ENCODE assay signal across 15 cellular contexts in the genomic region with DNA sequence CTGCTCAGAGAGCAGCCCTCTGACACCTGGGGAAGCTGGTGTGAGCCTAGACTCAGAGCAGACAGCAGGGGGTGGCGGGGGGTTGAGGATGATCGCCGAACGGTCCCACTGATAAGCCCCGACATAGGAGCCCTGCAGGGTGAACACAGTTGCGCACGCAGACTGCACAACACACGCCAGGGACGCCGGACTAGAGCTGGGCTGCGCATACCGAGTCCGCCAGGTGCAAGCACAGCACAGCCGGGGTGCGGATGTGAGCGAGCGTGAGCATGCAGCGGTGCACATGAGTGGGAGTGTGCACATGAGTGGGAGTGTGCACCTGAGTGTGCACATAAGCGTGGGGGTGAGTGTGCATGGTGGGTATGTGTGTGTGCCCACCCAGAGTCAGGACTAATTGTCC. TPM values are rescaled to one million over a fixed set of nuclear protein-coding genes. Genes with fewer than 3 reads are reported as not detected.
A peak's percentile ranks its signal among the peaks of the same experiment; 100 is the strongest.
DNase-seq lines count a peak whose midpoint lies in the region; ATAC-seq, FAIRE-seq and TF ChIP-seq lines count a peak whose summit lies in the region.
"Had no signal": no experiment of that assay in that cellular context is flagged by ENCODE, and none has a peak within 500 bp of the region (broad histone marks: within the 10 kb centered on the region; RNA-seq: fewer than 3 reads in every experiment).

No MANE protein-coding gene starts in this region.

- H4K8ac ChIP-seq in trophoblast cell (ENCODE audit: low read depth, low read length): no peak overlapping the region

- 0 out of 22 replicates have a peak, but pooled peaks cover 0 to 5% (median 0%) of the 10 kb centered on the region in 11 experiments for H3K9me3 ChIP-seq in BLaER1 treated with 17β-estradiol and CSF1 and Interleukin-3, amounts not matched to agents 10 nM and 100 nM (replicated peaks in 1 of 11)
- H3K9me3 ChIP-seq in trophoblast cell (ENCODE audit: insufficient read depth, low read depth, low read length): peaks cover 7% of the 10 kb centered on the region
- H3K9me3 ChIP-seq: A549, HAP-1 had no signal

- DNase-seq in HTR-8/SVneo (ENCODE audit: insufficient read length, low spot score): no peak
- DNase-seq in WTC11 (ENCODE audit: low spot score): no peak
- no peak for DNase-seq in trophoblast cell
- no peak for DNase-seq in central memory CD4-positive, alpha-beta T cell
- no peak for DNase-seq in NCI-H2171 treated with DMSO at 0.1 percent for 48 hours (lab: John Stamatoyannopoulos, UW)
- DNase-seq in inferior parietal cortex (ENCODE audit: extremely low spot score): no peak
- DNase-seq: Calu3; CD4-positive, CD25-positive, alpha-beta regulatory T cell; DMS 273 treated with DMSO at 0.1 percent for 48 hours; GOT3 had no signal

- H4K12ac ChIP-seq in trophoblast cell (ENCODE audit: low read depth, low read length): no peak overlapping the region

- H4K91ac ChIP-seq in trophoblast cell (ENCODE audit: low read depth, low read length): no peak overlapping the region

- H3K4me3 Mint-ChIP-seq in WTC11: no peak overlapping the region
- H3K4me3 Mint-ChIP-seq: CD4-positive, CD25-positive, alpha-beta regulatory T cell had no signal

- no peak overlapping the region for H3K18ac ChIP-seq in trophoblast cell (ENCODE audit: low read length)

- peaks cover 0 to 9% (median 0%) of the 10 kb centered on the region in 11 experiments; a peak in 4 of 22 replicates for H4K20me1 ChIP-seq in BLaER1 treated with 17β-estradiol and CSF1 and Interleukin-3, amounts not matched to agents 10 nM and 100 nM

- H2BK120ac ChIP-seq in trophoblast cell (ENCODE audit: insufficient read depth, low read length, poor library complexity): no peak overlapping the region

- H2AK5ac ChIP-seq in trophoblast cell (ENCODE audit: low read length): no peak overlapping the region

- no peaks in the 10 kb centered on the region for H3K79me1 ChIP-seq in trophoblast cell (ENCODE audit: low read length)

- no peaks in the 10 kb centered on the region for H3K9me3 Mint-ChIP-seq in WTC11

- no peak overlapping the region for H3K9ac ChIP-seq in BLaER1 treated with 17β-estradiol and CSF1 and Interleukin-3, amounts not matched to agents 10 nM and 100 nM
- peak overlapping the region; percentile 12 for H3K9ac ChIP-seq in trophoblast cell (ENCODE audit: low read length)

- peak overlapping the region in 6 of 11 experiments; percentile 7 to 53 (median 35); a peak in 7 of 22 replicates for H3K4me2 ChIP-seq in BLaER1 treated with 17β-estradiol and CSF1 and Interleukin-3, amounts not matched to agents 10 nM and 100 nM
- no peak overlapping the region for H3K4me2 ChIP-seq in trophoblast cell (ENCODE audit: low read length)
- H3K4me2 ChIP-seq: A549 had no signal

- no peak overlapping the region for H3K23ac ChIP-seq in trophoblast cell (ENCODE audit: low read length)

- POLR2A ChIA-PET in WTC11 (lab: Charles Lee): no interaction called here

- H3K27ac ChIP-seq in BLaER1 treated with 17β-estradiol and CSF1 and Interleukin-3, amounts not matched to agents 10 nM and 100 nM: no peak overlapping the region
- H3K27ac ChIP-seq in trophoblast cell (ENCODE audit: low read depth, low read length): no peak overlapping the region
- H3K27ac ChIP-seq: A549 had no signal

- no peak overlapping the region for H2AFZ ChIP-seq in trophoblast cell (ENCODE audit: insufficient read depth, low read length, poor library complexity)

- H3K14ac ChIP-seq in trophoblast cell (ENCODE audit: low read length): no peak overlapping the region

- H3K4me1 Mint-ChIP-seq in WTC11: 0 out of 2 replicates have a peak, but pooled peaks cover 6% of the 10 kb centered on the region

- no peak overlapping the region for H3K4me3 ChIP-seq in BLaER1 treated with 17β-estradiol and CSF1 and Interleukin-3, amounts not matched to agents 10 nM and 100 nM
- H3K4me3 ChIP-seq in trophoblast cell (ENCODE audit: low read depth, low read length): no peak overlapping the region
- H3K4me3 ChIP-seq: A549, HAP-1 had no signal

- H3K79me2 ChIP-seq in trophoblast cell (ENCODE audit: control insufficient read depth, insufficient read depth, low read length, poor library complexity): no peaks in the 10 kb centered on the region

- ATAC-seq in WTC11 (no peak), GM18502 (IDR thresholded peaks at IDR 0.05; ENCODE audit: poor library complexity, unreplicated experiment) (no peak)
- ATAC-seq: A549, HepG2 had no signal

- no peak overlapping the region for H2BK5ac ChIP-seq in trophoblast cell (ENCODE audit: low read depth, low read length, poor library complexity)

- peaks cover 0 to 52% (median 41%) of the 10 kb centered on the region in 10 experiments; a peak in 17 of 20 replicates for H3K4me1 ChIP-seq in BLaER1 treated with 17β-estradiol and CSF1 and Interleukin-3, amounts not matched to agents 10 nM and 100 nM
- H3K4me1 ChIP-seq in trophoblast cell (ENCODE audit: control insufficient read depth in 1 of 2, insufficient read depth in 2 of 2, low read length in 2 of 2): peaks cover 11 to 13% of the 10 kb centered on the region in 2 experiments
- H3K4me1 ChIP-seq: A549, HAP-1 had no signal

- no peak overlapping the region for H3K4ac ChIP-seq in trophoblast cell (ENCODE audit: low read depth, low read length)

- no peaks in the 10 kb centered on the region; a peak in 1 of 22 replicates for H3K36me3 ChIP-seq in BLaER1 treated with 17β-estradiol and CSF1 and Interleukin-3, amounts not matched to agents 10 nM and 100 nM
- no peaks in the 10 kb centered on the region for H3K36me3 ChIP-seq in trophoblast cell (ENCODE audit: control insufficient read depth in 1 of 2, insufficient read depth in 2 of 2, low read length in 2 of 2)
- H3K36me3 ChIP-seq: HAP-1 had no signal

- H3K27ac Mint-ChIP-seq in WTC11: peak overlapping the region; percentile 23; the same call in 1 of the 2 replicates

- FAIRE-seq in HTR-8/SVneo (lab: Jason Lieb, UNC): peak; percentile 20
- FAIRE-seq: A549, HepG2 had no signal

- H3K27me3 ChIP-seq in BLaER1 treated with 17β-estradiol and CSF1 and Interleukin-3, amounts not matched to agents 10 nM and 100 nM: peaks cover 0 to 4% (median 0%) of the 10 kb centered on the region in 11 experiments; a peak in 6 of 22 replicates
- no peaks in the 10 kb centered on the region for H3K27me3 ChIP-seq in trophoblast cell (ENCODE audit: insufficient read depth, low read length)

- TF ChIP-seq CTCF in WTC11 (IDR thresholded peaks at IDR 0.05): no peak

- H2BK12ac ChIP-seq in trophoblast cell (ENCODE audit: low read length): no peak overlapping the region

- WGBS in trophoblast cell (ENCODE audit: extremely low coverage, insufficient coverage, insufficient read length): no CpG with 5 or more reads among the region's 19 CpGs

- CTCF ChIA-PET in WTC11 (lab: Charles Lee): interaction anchor here (0.7 kb wide), 1 partner anchor 121 kb away, joined by 3 read pairs; no protein-coding TSS in a partner anchor

- no peaks in the 10 kb centered on the region for H3K27me3 Mint-ChIP-seq in WTC11 (ENCODE audit: low read depth)
- H3K27me3 Mint-ChIP-seq: CD4-positive, CD25-positive, alpha-beta regulatory T cell had no signal

- H3K36me3 Mint-ChIP-seq in WTC11: no peaks in the 10 kb centered on the region
- H3K36me3 Mint-ChIP-seq: CD4-positive, CD25-positive, alpha-beta regulatory T cell had no signal

TF ChIP-seq in WTC11, 78 proteins besides CTCF, POLR2A, EP300 and RAD21:
- TF ChIP-seq, protein P1, sequence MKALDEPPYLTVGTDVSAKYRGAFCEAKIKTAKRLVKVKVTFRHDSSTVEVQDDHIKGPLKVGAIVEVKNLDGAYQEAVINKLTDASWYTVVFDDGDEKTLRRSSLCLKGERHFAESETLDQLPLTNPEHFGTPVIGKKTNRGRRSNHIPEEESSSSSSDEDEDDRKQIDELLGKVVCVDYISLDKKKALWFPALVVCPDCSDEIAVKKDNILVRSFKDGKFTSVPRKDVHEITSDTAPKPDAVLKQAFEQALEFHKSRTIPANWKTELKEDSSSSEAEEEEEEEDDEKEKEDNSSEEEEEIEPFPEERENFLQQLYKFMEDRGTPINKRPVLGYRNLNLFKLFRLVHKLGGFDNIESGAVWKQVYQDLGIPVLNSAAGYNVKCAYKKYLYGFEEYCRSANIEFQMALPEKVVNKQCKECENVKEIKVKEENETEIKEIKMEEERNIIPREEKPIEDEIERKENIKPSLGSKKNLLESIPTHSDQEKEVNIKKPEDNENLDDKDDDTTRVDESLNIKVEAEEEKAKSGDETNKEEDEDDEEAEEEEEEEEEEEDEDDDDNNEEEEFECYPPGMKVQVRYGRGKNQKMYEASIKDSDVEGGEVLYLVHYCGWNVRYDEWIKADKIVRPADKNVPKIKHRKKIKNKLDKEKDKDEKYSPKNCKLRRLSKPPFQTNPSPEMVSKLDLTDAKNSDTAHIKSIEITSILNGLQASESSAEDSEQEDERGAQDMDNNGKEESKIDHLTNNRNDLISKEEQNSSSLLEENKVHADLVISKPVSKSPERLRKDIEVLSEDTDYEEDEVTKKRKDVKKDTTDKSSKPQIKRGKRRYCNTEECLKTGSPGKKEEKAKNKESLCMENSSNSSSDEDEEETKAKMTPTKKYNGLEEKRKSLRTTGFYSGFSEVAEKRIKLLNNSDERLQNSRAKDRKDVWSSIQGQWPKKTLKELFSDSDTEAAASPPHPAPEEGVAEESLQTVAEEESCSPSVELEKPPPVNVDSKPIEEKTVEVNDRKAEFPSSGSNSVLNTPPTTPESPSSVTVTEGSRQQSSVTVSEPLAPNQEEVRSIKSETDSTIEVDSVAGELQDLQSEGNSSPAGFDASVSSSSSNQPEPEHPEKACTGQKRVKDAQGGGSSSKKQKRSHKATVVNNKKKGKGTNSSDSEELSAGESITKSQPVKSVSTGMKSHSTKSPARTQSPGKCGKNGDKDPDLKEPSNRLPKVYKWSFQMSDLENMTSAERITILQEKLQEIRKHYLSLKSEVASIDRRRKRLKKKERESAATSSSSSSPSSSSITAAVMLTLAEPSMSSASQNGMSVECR (CRISPR knock-in tag; IDR thresholded peaks at IDR 0.05; ENCODE audit: borderline replicate concordance): no peak
- no peak for TF ChIP-seq TP53 (CRISPR knock-in tag; IDR thresholded peaks at IDR 0.05)
- no peak for TF ChIP-seq JAZF1 (CRISPR knock-in tag; IDR thresholded peaks at IDR 0.05)
- TF ChIP-seq, protein P2, sequence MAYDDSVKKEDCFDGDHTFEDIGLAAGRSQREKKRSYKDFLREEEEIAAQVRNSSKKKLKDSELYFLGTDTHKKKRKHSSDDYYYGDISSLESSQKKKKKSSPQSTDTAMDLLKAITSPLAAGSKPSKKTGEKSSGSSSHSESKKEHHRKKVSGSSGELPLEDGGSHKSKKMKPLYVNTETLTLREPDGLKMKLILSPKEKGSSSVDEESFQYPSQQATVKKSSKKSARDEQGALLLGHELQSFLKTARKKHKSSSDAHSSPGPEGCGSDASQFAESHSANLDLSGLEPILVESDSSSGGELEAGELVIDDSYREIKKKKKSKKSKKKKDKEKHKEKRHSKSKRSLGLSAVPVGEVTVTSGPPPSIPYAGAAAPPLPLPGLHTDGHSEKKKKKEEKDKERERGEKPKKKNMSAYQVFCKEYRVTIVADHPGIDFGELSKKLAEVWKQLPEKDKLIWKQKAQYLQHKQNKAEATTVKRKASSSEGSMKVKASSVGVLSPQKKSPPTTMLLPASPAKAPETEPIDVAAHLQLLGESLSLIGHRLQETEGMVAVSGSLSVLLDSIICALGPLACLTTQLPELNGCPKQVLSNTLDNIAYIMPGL (CRISPR knock-in tag; IDR thresholded peaks at IDR 0.05): no peak

RNA-seq across cellular contexts. Expression of a gene that starts 36.7 kb away (rescaled TPM):
- total RNA-seq in WTC11 (2021): 2.9 to 5.2 TPM (median 5.1 TPM) in 3 replicates
- polyA plus RNA-seq in trophoblast cell (2013): 0.29 and 0.31 TPM in 2 replicates
